Comparison of ENCODE assay signal across 23 cellular contexts in the genomic region with DNA sequence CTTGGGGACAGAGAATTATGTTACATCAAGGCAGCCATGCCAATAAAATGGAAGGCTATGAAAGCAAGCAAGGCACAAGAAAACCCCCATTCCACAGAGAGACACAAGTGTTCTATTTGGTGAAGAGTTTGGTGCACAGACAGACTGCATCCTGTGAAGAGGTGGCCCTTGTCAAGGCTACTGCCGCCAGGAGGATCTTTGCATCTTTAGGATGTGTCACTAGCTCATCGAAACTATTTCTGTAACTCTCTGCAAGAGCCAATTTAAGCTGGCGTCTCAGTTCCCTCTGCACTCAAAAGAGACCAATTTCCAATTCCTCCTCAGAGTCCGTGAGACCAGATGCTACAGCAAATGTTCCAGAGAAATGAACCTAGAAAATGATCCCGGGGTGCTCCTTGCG.
A peak's percentile ranks its signal among the peaks of the same experiment; 100 is the strongest.
DNase-seq lines count a peak whose midpoint lies in the region; ATAC-seq, FAIRE-seq and TF ChIP-seq lines count a peak whose summit lies in the region.
"Had no signal": no experiment of that assay in that cellular context is flagged by ENCODE, and none has a peak within 500 bp of the region (broad histone marks: within the 10 kb centered on the region; RNA-seq: fewer than 3 reads in every experiment).

No MANE protein-coding gene starts in this region.

- no peak for ATAC-seq in K562
- ATAC-seq: CD8-positive, alpha-beta T cell; GM23338 had no signal

- TF ChIP-seq RAD21 in K562 (CRISPR knock-in tag; conservative IDR thresholded peaks at IDR 0.05 in 1 of 2, IDR thresholded peaks at IDR 0.05 in 1 of 2): no peak

- no peak overlapping the region for H2BK5ac ChIP-seq in H9 (ENCODE audit: insufficient read length, low read length)

- H4K5ac ChIP-seq in H9 (ENCODE audit: insufficient read length, low read depth, low read length): no peak overlapping the region

- no peak for TF ChIP-seq EP300 in K562 (IDR thresholded peaks at IDR 0.05; ENCODE audit: low read length)

- H3K36me3 Mint-ChIP-seq in H9 (ENCODE audit: insufficient read depth in 1 of 3, low read depth in 3 of 3): peaks cover 4 to 40% (median 19%) of the 10 kb centered on the region in 3 experiments; a peak in 5 of 7 replicates
- H3K36me3 Mint-ChIP-seq: CD4-positive, CD25-positive, alpha-beta regulatory T cell had no signal

- H3K9ac ChIP-seq in K562 (ENCODE audit: insufficient read depth in 1 of 2, low read depth in 2 of 2, low read length in 2 of 2) (no peak overlapping the region), H9 (ENCODE audit: extremely low read depth, insufficient read length, low read length) (no peak overlapping the region)
- H3K9ac ChIP-seq: BLaER1 had no signal

- no peak overlapping the region for H3K27ac ChIP-seq in K562 (ENCODE audit: extremely low read depth, low read depth, low read length)
- H3K27ac ChIP-seq in cingulate gyrus (ENCODE audit: low read depth, low read length): peak overlapping the region; percentile 29
- H3K27ac ChIP-seq in temporal lobe (ENCODE audit: low read depth, low read length): peak overlapping the region; percentile 50
- no peak overlapping the region for H3K27ac ChIP-seq in H9 (ENCODE audit: insufficient read length, low read depth, low read length)
- H3K27ac ChIP-seq: 22Rv1, BLaER1, C4-2B had no signal

- no peak overlapping the region for H2BK20ac ChIP-seq in H9 (ENCODE audit: low read depth, low read length, poor library complexity, severe bottlenecking)

- H4K20me1 ChIP-seq in K562 (replicated peaks; ENCODE audit: control insufficient read depth, insufficient read depth, low read length) (no peaks in the 10 kb centered on the region), H9 (ENCODE audit: control insufficient read depth, insufficient read depth, insufficient read length) (no peaks in the 10 kb centered on the region)

- no peak overlapping the region for H4K91ac ChIP-seq in H9 (ENCODE audit: insufficient read length, low read depth, low read length)

- H3K27me3 Mint-ChIP-seq in H9 (ENCODE audit: low read depth): peaks cover 4% of the 10 kb centered on the region; the same call in 1 of the 2 replicates
- H3K27me3 Mint-ChIP-seq: B cell; CD4-positive, CD25-positive, alpha-beta regulatory T cell had no signal

- H3K36me3 ChIP-seq in K562 (ENCODE audit: control insufficient read depth, insufficient read depth, low read length): peaks cover 3% of the 10 kb centered on the region; the same call in 1 of the 3 replicates
- H3K36me3 ChIP-seq: HAP-1 had no signal

- no peaks in the 10 kb centered on the region for H3K79me1 ChIP-seq in H9 (ENCODE audit: insufficient read depth, low read depth, low read length, poor library complexity, severe bottlenecking)

- H2BK12ac ChIP-seq in H9 (ENCODE audit: insufficient read length, low read depth, low read length): no peak overlapping the region

- no peak for FAIRE-seq in K562 (lab: Jason Lieb, UNC)
- FAIRE-seq: A204.1, GM12891, GM18507 had no signal

- intact Hi-C loops in K562 (cut with micrococcal nuclease): no loop called here

- no peak overlapping the region for H2AFZ ChIP-seq in K562 (ENCODE audit: low read depth, low read length)
- H2AFZ ChIP-seq in H9 (ENCODE audit: low read length): no peak overlapping the region
- H2AFZ ChIP-seq: GM23338 had no signal

- H3K27me3 ChIP-seq in K562 (ENCODE audit: control insufficient read depth in 2 of 2, insufficient read depth in 2 of 2, low read length in 2 of 2) (no peaks in the 10 kb centered on the region), H9 (ENCODE audit: insufficient read depth, low read length) (no peaks in the 10 kb centered on the region)

- TF ChIP-seq CTCF in K562 (IDR thresholded peaks at IDR 0.05 in 2 of 3, conservative IDR thresholded peaks at IDR 0.05 in 1 of 3; ENCODE audit: insufficient read depth in 2 of 3, low read depth in 1 of 3, low read length in 3 of 3): no peak
- no peak for TF ChIP-seq CTCF in H9 (conservative IDR thresholded peaks at IDR 0.05)

- no peak overlapping the region for H3K56ac ChIP-seq in H9 (ENCODE audit: insufficient read length, low read depth, low read length)

- H3K79me2 ChIP-seq in K562 (ENCODE audit: control insufficient read depth, insufficient read depth, low read length): no peaks in the 10 kb centered on the region
- no peaks in the 10 kb centered on the region for H3K79me2 ChIP-seq in H9 (ENCODE audit: insufficient read depth, low read length)

- H2BK120ac ChIP-seq in H9 (ENCODE audit: low read depth, low read length, poor library complexity, severe bottlenecking): no peak overlapping the region

- peaks cover 73 to 74% of the 10 kb centered on the region in 2 experiments for H3K9me3 Mint-ChIP-seq in H9
- H3K9me3 Mint-ChIP-seq: CD4-positive, CD25-positive, alpha-beta regulatory T cell; CD8-positive, alpha-beta T cell; GM23338; HFFc6 had no signal

- in situ Hi-C loops in K562 (cut with MboI): no loop called here

- CTCF ChIA-PET in K562 (lab: Yijun Ruan, JAX; ENCODE audit: low intra/inter-chr PET ratio): no interaction called here

- H3K23ac ChIP-seq in H9 (ENCODE audit: insufficient read length, low read depth, low read length): no peak overlapping the region

- H3K4me2 ChIP-seq in K562 (ENCODE audit: insufficient read depth, low read length) (no peak overlapping the region), H9 (ENCODE audit: insufficient read depth, insufficient read length, low read length) (no peak overlapping the region)
- H3K4me2 ChIP-seq: BLaER1, GM23338 had no signal

- no peak overlapping the region for H3T11ph ChIP-seq in H9 (ENCODE audit: low read length)

- H3K4me1 ChIP-seq in K562 (replicated peaks in 1 of 2; ENCODE audit: control insufficient read depth in 2 of 2, insufficient read depth in 2 of 2, low read length in 2 of 2) (no peaks in the 10 kb centered on the region), H9 (ENCODE audit: insufficient read depth, low read length) (no peaks in the 10 kb centered on the region)
- H3K4me1 ChIP-seq: HAP-1 had no signal

- WGBS in K562 (ENCODE audit: insufficient coverage, low coverage, missing lambda C conversion rate): 89% methylated on average over 6 of the region's 6 CpGs
- WGBS in H9 (ENCODE audit: extremely low coverage, insufficient read length, low lambda C conversion rate): no CpG with 5 or more reads among the region's 6 CpGs

- H3K27ac Mint-ChIP-seq in H9: no peak overlapping the region
- H3K27ac Mint-ChIP-seq: B cell; CD8-positive, alpha-beta T cell; GM23338; HFFc6 had no signal

- no peak overlapping the region for H3K4me3 ChIP-seq in K562
- H3K4me3 ChIP-seq: BLaER1, GM23338, HAP-1 had no signal

- TF ChIP-seq POLR2A in K562 (conservative IDR thresholded peaks at IDR 0.05): no peak

- H3K14ac ChIP-seq in H9 (ENCODE audit: insufficient read depth, low read length): no peak overlapping the region

- no peak overlapping the region for H3K4ac ChIP-seq in H9 (ENCODE audit: low read depth, low read length)

- H4K8ac ChIP-seq in H9 (replicated peaks; ENCODE audit: insufficient read length, low read depth, low read length): no peak overlapping the region

- H3K4me1 Mint-ChIP-seq in H9: peaks cover 4 to 6% of the 10 kb centered on the region in 2 experiments
- H3K4me1 Mint-ChIP-seq: B cell had no signal

- DNase-seq in DMS 273 (lab: John Stamatoyannopoulos, UW; ENCODE audit: unreplicated experiment) (peak; percentile 12), DMS 273 treated with DMSO at 0.1 percent for 48 hours (lab: John Stamatoyannopoulos, UW) (no peak), K562 (ENCODE audit: extremely low read depth in 1 of 4, low spot score in 3 of 4) (no peak), H9 (no peak), NCI-H1105 treated with DMSO at 0.1 percent for 48 hours (lab: John Stamatoyannopoulos, UW) (no peak)
- DNase-seq: Caco-2; CD4-positive, CD25-positive, alpha-beta regulatory T cell; CD8-positive, alpha-beta T cell; DMS53; DMS79 treated with DMSO at 0.1 percent for 48 hours; GF-D8; HFFc6 had no signal

- H3K18ac ChIP-seq in H9 (ENCODE audit: insufficient read length, low read depth, low read length): no peak overlapping the region

- no peaks in the 10 kb centered on the region for H3K9me1 ChIP-seq in K562 (ENCODE audit: control insufficient read depth, insufficient read depth, low read length)

- no peaks in the 10 kb centered on the region for H3K9me3 ChIP-seq in K562 (replicated peaks; ENCODE audit: control insufficient read depth, insufficient read depth, low read depth, low read length)
- peaks cover 40% of the 10 kb centered on the region for H3K9me3 ChIP-seq in H9 (ENCODE audit: control insufficient read depth, low read depth, low read length)
- H3K9me3 ChIP-seq: BLaER1, Caco-2, HAP-1 had no signal

- POLR2A ChIA-PET in K562 (lab: Yijun Ruan, JAX): no interaction called here

- no peaks in the 10 kb centered on the region for H3K23me2 ChIP-seq in H9 (ENCODE audit: insufficient read length, low read depth, low read length, poor library complexity, severe bottlenecking)

- H2BK15ac ChIP-seq in H9 (ENCODE audit: low read depth, low read length): no peak overlapping the region

- no peak overlapping the region for H3K4me3 Mint-ChIP-seq in H9
- H3K4me3 Mint-ChIP-seq: B cell; CD4-positive, CD25-positive, alpha-beta regulatory T cell; CD8-positive, alpha-beta T cell; GM23338; HFFc6 had no signal

- H2AK5ac ChIP-seq in H9 (ENCODE audit: insufficient read length, low read length): no peak overlapping the region

- BruUV-seq in K562 (replicated peaks; lab: Mats Ljungman, UMichigan): TSS peak; percentile 34

TF ChIP-seq in K562, 482 proteins besides CTCF, POLR2A, EP300 and RAD21 (continues in another document):
- no peak for TF ChIP-seq ILK (tag; IDR thresholded peaks at IDR 0.05; ENCODE audit: borderline replicate concordance, low read depth)
- no peak for TF ChIP-seq PPARD (CRISPR knock-in tag; IDR thresholded peaks at IDR 0.05)
- no peak for TF ChIP-seq NFATC3 (IDR thresholded peaks at IDR 0.05)
- TF ChIP-seq CC2D1A (IDR thresholded peaks at IDR 0.05): no peak
- TF ChIP-seq FIP1L1 (IDR thresholded peaks at IDR 0.05; ENCODE audit: low read depth, low read length, poor library complexity, severe bottlenecking): no peak
- TF ChIP-seq ZBTB5 (IDR thresholded peaks at IDR 0.05): no peak
- no peak for TF ChIP-seq MED1 (CRISPR knock-in tag; IDR thresholded peaks at IDR 0.05; ENCODE audit: borderline replicate concordance)
- no peak for TF ChIP-seq NR1H2 (CRISPR knock-in tag; IDR thresholded peaks at IDR 0.05)

Comparison
In these comparisons a context has a peak if more than half of its experiments do, and no peak if none do; other contexts are left out.
1. H3K27ac ChIP-seq: peak in cingulate gyrus (single experiment) and temporal lobe (single experiment); none in K562 (single experiment) and H9 (single experiment).